ENCODE assay signal across 25 cellular contexts in the genomic region with DNA sequence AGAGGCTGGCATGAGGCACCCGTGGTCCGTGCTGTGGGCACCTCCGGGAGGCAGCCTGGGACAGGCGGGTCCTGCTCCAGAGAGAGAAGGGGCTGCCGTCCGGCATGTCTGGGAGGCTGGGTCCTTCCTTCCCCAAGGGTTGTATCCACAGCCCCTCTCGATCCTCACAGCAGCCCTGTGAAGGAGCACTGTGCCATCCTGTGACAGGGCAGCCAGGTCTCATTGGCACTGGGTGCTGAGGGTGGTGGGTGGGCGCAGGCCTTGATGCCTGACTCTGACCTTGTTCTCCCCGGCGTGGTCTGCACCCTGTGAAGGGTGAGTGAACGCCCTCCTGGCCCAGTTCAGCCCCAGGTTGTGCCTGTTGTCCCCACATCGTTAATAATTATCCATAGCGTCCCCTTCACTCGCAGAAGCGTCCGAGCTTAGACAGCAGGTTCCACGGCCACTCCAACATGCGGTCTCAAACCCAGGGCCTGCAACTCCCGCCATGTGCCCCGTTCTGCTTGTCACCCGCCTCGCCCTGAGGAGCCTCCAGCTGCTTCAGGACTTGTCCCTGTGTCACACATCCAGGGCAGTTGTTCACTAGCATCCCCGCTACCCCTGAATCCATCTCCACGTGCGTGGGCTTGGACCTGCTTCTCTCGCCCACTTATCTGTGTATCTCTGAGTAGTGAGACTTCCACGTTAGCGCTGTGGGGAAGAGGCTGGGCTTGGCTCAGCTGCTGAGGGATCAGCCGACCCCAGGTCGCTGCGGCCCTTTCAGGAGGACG. TPM values are rescaled to one million over a fixed set of nuclear protein-coding genes. Genes with fewer than 3 reads are reported as not detected.
A peak's percentile ranks its signal among the peaks of the same experiment; 100 is the strongest.
DNase-seq lines count a peak whose midpoint lies in the region; ATAC-seq and TF ChIP-seq lines count a peak whose summit lies in the region.
"Had no signal": no experiment of that assay in that cellular context is flagged by ENCODE, and none has a peak within 500 bp of the region (broad histone marks: within the 10 kb centered on the region; RNA-seq: fewer than 3 reads in every experiment).

No MANE protein-coding gene starts in this region.

- H3K27me3 Mint-ChIP-seq in natural killer cell treated with Interleukin-12 subunit alpha and Interleukin-12 subunit beta and Interleukin-15 and Interleukin-18, amount 100 ng/mL, for 72 hours: no peaks in the 10 kb centered on the region
- no peaks in the 10 kb centered on the region for H3K27me3 Mint-ChIP-seq in natural killer cell (ENCODE audit: low read depth in 2 of 2)
- H3K27me3 Mint-ChIP-seq: activated CD4-positive, alpha-beta T cell treated with anti-CD3 and anti-CD28 coated beads, Interleukin-2, amount 10 ng/mL, durations not matched to agents 7 days and 5 days; activated naive CD8-positive, alpha-beta T cell treated with anti-CD3 and anti-CD28 coated beads, Interleukin-2, amount 10 ng/mL, durations not matched to agents 7 days and 5 days; activated T-helper 17 cell treated with anti-CD3 and anti-CD28 coated beads, Interleukin-2, amount 50 U/mL, for 72 hours; B cell; effector memory CD8-positive, alpha-beta T cell; stimulated activated naive B cell treated with anti-CD40 and anti-IgM and Interleukin-4, amounts not matched to agents 10 μg/mL and 1 μg/mL and 100 μg/mL, for 72 hours; T-cell had no signal

- H2AFZ ChIP-seq in osteoblast (ENCODE audit: low read length): no peak overlapping the region

- no peak overlapping the region for H3K4me3 Mint-ChIP-seq in natural killer cell treated with Interleukin-12 subunit alpha and Interleukin-12 subunit beta and Interleukin-15 and Interleukin-18, amount 100 ng/mL, for 72 hours
- H3K4me3 Mint-ChIP-seq in natural killer cell: no peak overlapping the region
- H3K4me3 Mint-ChIP-seq: activated CD4-positive, alpha-beta T cell treated with anti-CD3 and anti-CD28 coated beads, Interleukin-2, amount 10 ng/mL, durations not matched to agents 7 days and 5 days; activated naive CD8-positive, alpha-beta T cell treated with anti-CD3 and anti-CD28 coated beads, Interleukin-2, amount 10 ng/mL, durations not matched to agents 7 days and 5 days; activated T-helper 17 cell treated with anti-CD3 and anti-CD28 coated beads, Interleukin-2, amount 50 U/mL, for 72 hours; B cell; effector memory CD8-positive, alpha-beta T cell; nephron progenitor cell; stimulated activated naive B cell treated with anti-CD40 and anti-IgM and Interleukin-4, amounts not matched to agents 10 μg/mL and 1 μg/mL and 100 μg/mL, for 72 hours; T-cell had no signal

- ATAC-seq in natural killer cell treated with Interleukin-12 subunit alpha and Interleukin-12 subunit beta and Interleukin-15 and Interleukin-18, amount 100 ng/mL, for 72 hours: no peak
- no peak for ATAC-seq in natural killer cell
- ATAC-seq: activated T-helper 17 cell treated with anti-CD3 and anti-CD28 coated beads, Interleukin-2, amount 50 U/mL, for 72 hours; effector memory CD8-positive, alpha-beta T cell; PC-3; stimulated activated naive B cell treated with anti-CD40 and anti-IgM and Interleukin-4, amounts not matched to agents 10 μg/mL and 1 μg/mL and 100 μg/mL, for 72 hours; T-cell had no signal

- peaks cover 0 to 35% of the 10 kb centered on the region in 2 donors for H3K4me1 ChIP-seq in right atrium auricular region
- no peaks in the 10 kb centered on the region for H3K4me1 ChIP-seq in osteoblast (ENCODE audit: insufficient read depth, low read length)
- H3K4me1 ChIP-seq: prostate gland had no signal

- TF ChIP-seq CTCF in natural killer cell (IDR thresholded peaks at IDR 0.05) (no peak), right atrium auricular region (IDR thresholded peaks at IDR 0.05) (no peak), osteoblast (IDR thresholded peaks at IDR 0.05; ENCODE audit: extremely low read depth, low read depth, low read length) (no peak), RWPE1 (conservative IDR thresholded peaks at IDR 0.05; ENCODE audit: low read depth) (no peak)

- H3K4me3 ChIP-seq in right atrium auricular region (no peak overlapping the region), osteoblast (ENCODE audit: insufficient read depth, low read length) (no peak overlapping the region)
- H3K4me3 ChIP-seq: prostate gland, skin epidermis, testis had no signal

- no peak overlapping the region for H3K4me2 ChIP-seq in osteoblast (ENCODE audit: insufficient read depth, low read length)

- intact Hi-C loops in natural killer cell (cut with micrococcal nuclease): no loop called here

- H3K27ac ChIP-seq in right atrium auricular region: peak overlapping the region; percentile 60 to 64
- no peak overlapping the region for H3K27ac ChIP-seq in osteoblast (ENCODE audit: low read depth, low read length)
- H3K27ac ChIP-seq in RWPE1: no peak overlapping the region
- H3K27ac ChIP-seq: prostate gland, skin epidermis had no signal

- H3K9me3 Mint-ChIP-seq in natural killer cell treated with Interleukin-12 subunit alpha and Interleukin-12 subunit beta and Interleukin-15 and Interleukin-18, amount 100 ng/mL, for 72 hours: no peaks in the 10 kb centered on the region
- H3K9me3 Mint-ChIP-seq in natural killer cell: no peaks in the 10 kb centered on the region
- H3K9me3 Mint-ChIP-seq: activated CD4-positive, alpha-beta T cell treated with anti-CD3 and anti-CD28 coated beads, Interleukin-2, amount 10 ng/mL, durations not matched to agents 7 days and 5 days; activated naive CD8-positive, alpha-beta T cell treated with anti-CD3 and anti-CD28 coated beads, Interleukin-2, amount 10 ng/mL, durations not matched to agents 7 days and 5 days; activated T-helper 17 cell treated with anti-CD3 and anti-CD28 coated beads, Interleukin-2, amount 50 U/mL, for 72 hours; effector memory CD8-positive, alpha-beta T cell; nephron progenitor cell; stimulated activated naive B cell treated with anti-CD40 and anti-IgM and Interleukin-4, amounts not matched to agents 10 μg/mL and 1 μg/mL and 100 μg/mL, for 72 hours; T-cell had no signal

- H3K4me1 Mint-ChIP-seq in natural killer cell treated with Interleukin-12 subunit alpha and Interleukin-12 subunit beta and Interleukin-15 and Interleukin-18, amount 100 ng/mL, for 72 hours (ENCODE audit: low read depth in 2 of 2): peaks cover 5 to 33% of the 10 kb centered on the region in 2 donors
- peaks cover 39 to 44% of the 10 kb centered on the region in 2 donors for H3K4me1 Mint-ChIP-seq in natural killer cell
- H3K4me1 Mint-ChIP-seq: B cell had no signal

- H3K9me3 ChIP-seq in right atrium auricular region: no peaks in the 10 kb centered on the region
- H3K9me3 ChIP-seq in osteoblast (ENCODE audit: low read depth, low read length): no peaks in the 10 kb centered on the region
- H3K9me3 ChIP-seq: prostate gland, testis had no signal

- no peaks in the 10 kb centered on the region for H3K36me3 Mint-ChIP-seq in natural killer cell treated with Interleukin-12 subunit alpha and Interleukin-12 subunit beta and Interleukin-15 and Interleukin-18, amount 100 ng/mL, for 72 hours
- no peaks in the 10 kb centered on the region for H3K36me3 Mint-ChIP-seq in natural killer cell

- H3K27me3 ChIP-seq in right atrium auricular region (no peaks in the 10 kb centered on the region), osteoblast (ENCODE audit: insufficient read depth, low read length) (no peaks in the 10 kb centered on the region)
- H3K27me3 ChIP-seq: testis had no signal

- H4K20me1 ChIP-seq in osteoblast (ENCODE audit: insufficient read depth, low read length): peaks cover 15% of the 10 kb centered on the region

- H3K79me2 ChIP-seq in osteoblast (ENCODE audit: insufficient read depth, low read length): peaks cover 4% of the 10 kb centered on the region

- peak; percentile 55 for DNase-seq in natural killer cell treated with Interleukin-12 subunit alpha and Interleukin-12 subunit beta and Interleukin-15 and Interleukin-18, amount 100 ng/mL, for 72 hours (ENCODE audit: low spot score)
- DNase-seq in natural killer cell (no peak), right atrium auricular region (ENCODE audit: low spot score) (no peak), osteoblast (ENCODE audit: insufficient read length, low spot score, missing footprints) (peak; percentile 68), HuH-7.5 (ENCODE audit: low spot score) (no peak), RWPE1 (ENCODE audit: low spot score) (no peak), T-helper 9 cell (no peak)
- no peak for DNase-seq in effector CD4-positive, alpha-beta T cell
- DNase-seq: activated CD4-positive, alpha-beta T cell treated with anti-CD3 and anti-CD28 coated beads, Interleukin-2, amount 10 ng/mL, durations not matched to agents 7 days and 5 days; activated naive CD8-positive, alpha-beta T cell treated with anti-CD3 and anti-CD28 coated beads, Interleukin-2, amount 10 ng/mL, durations not matched to agents 7 days and 5 days; DMS53; effector memory CD8-positive, alpha-beta T cell; GF-D8; NCI-H1105; NCI-H345; nephron progenitor cell; PC-3; stimulated activated CD4-positive, alpha-beta T cell treated with anti-CD3 and anti-CD28 coated beads, Interleukin-2, amount 100 ng/mL, for 48 hours; stimulated activated naive B cell treated with anti-CD40 and anti-IgM and Interleukin-4, amounts not matched to agents 10 μg/mL and 1 μg/mL and 100 μg/mL, for 72 hours; T-cell had no signal

- POLR2A ChIA-PET in RWPE1 (lab: Yijun Ruan, JAX; ENCODE audit: low non-redundant PET): no interaction called here

- CTCF ChIA-PET in RWPE1 (lab: Yijun Ruan, JAX): no interaction called here

- H3K36me3 ChIP-seq in right atrium auricular region (no peaks in the 10 kb centered on the region), osteoblast (ENCODE audit: insufficient read depth, low read length) (no peaks in the 10 kb centered on the region)
- H3K36me3 ChIP-seq: prostate gland had no signal

- no peak overlapping the region for H3K27ac Mint-ChIP-seq in natural killer cell treated with Interleukin-12 subunit alpha and Interleukin-12 subunit beta and Interleukin-15 and Interleukin-18, amount 100 ng/mL, for 72 hours
- no peak overlapping the region for H3K27ac Mint-ChIP-seq in natural killer cell
- H3K27ac Mint-ChIP-seq: activated CD4-positive, alpha-beta T cell treated with anti-CD3 and anti-CD28 coated beads, Interleukin-2, amount 10 ng/mL, durations not matched to agents 7 days and 5 days; activated naive CD8-positive, alpha-beta T cell treated with anti-CD3 and anti-CD28 coated beads, Interleukin-2, amount 10 ng/mL, durations not matched to agents 7 days and 5 days; activated T-helper 17 cell treated with anti-CD3 and anti-CD28 coated beads, Interleukin-2, amount 50 U/mL, for 72 hours; B cell; effector memory CD8-positive, alpha-beta T cell; stimulated activated naive B cell treated with anti-CD40 and anti-IgM and Interleukin-4, amounts not matched to agents 10 μg/mL and 1 μg/mL and 100 μg/mL, for 72 hours; T-cell had no signal

RNA-seq across cellular contexts. Expression of a gene that starts 10.6 kb away (rescaled TPM):
- 10 to 100 TPM; 89.0 to 91.2 TPM for total RNA-seq in natural killer cell treated with Interleukin-12 subunit alpha and Interleukin-12 subunit beta and Interleukin-15 and Interleukin-18, amount 100 ng/mL, for 72 hours
- total RNA-seq in natural killer cell (10 to 100 TPM; 47.1 to 68.6 (median 50.7) TPM), right atrium auricular region (10 to 100 TPM; 31.8 to 48.6 TPM), osteoblast (7.6 and 7.7 TPM in 2 replicates)

Comparison
In these comparisons a context has a peak if more than half of its experiments do, and no peak if none do; other contexts are left out.
1. DNase-seq: peak in natural killer cell treated with Interleukin-12 subunit alpha and Interleukin-12 subunit beta and Interleukin-15 and Interleukin-18, amount 100 ng/mL, for 72 hours (single experiment) and osteoblast (single experiment); none in natural killer cell (single experiment), right atrium auricular region (single experiment), HuH-7.5 (single experiment), effector CD4-positive, alpha-beta T cell (single experiment), RWPE1 (single experiment) and T-helper 9 cell (single experiment).
2. H3K27ac ChIP-seq: peak in right atrium auricular region (2 of 2); none in osteoblast (single experiment) and RWPE1 (single experiment).